ENCODE assay signal across 1 cellular context in the genomic region with DNA sequence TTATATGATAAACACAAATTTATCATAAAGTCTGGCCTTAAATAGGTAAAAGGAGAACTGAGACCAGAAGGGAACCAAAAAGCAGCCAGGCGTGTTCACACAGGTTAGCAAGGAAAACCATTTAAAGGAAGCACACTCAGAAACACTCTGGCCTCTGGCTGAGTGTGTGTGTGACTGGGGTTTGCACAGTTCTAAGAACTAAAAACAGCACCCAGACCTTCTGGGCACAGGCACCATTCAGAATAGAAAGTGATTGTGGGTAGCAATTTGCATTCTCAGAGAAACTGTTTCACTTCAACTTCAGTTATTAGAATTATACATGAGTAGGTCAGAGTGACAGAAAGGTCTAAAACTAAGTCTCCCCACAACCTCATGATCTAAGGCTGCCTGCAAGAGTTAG.
TF ChIP-seq lines count a peak whose summit lies in the region.

No MANE protein-coding gene starts in this region.

TF ChIP-seq in GM12878, 131 proteins besides CTCF, POLR2A, EP300 and RAD21 (continued from another document and continues in another):
- no peak for TF ChIP-seq MYB (IDR thresholded peaks at IDR 0.05; ENCODE audit: borderline replicate concordance, low read depth, low read length)
- TF ChIP-seq POU2F2 (IDR thresholded peaks at IDR 0.05; ENCODE audit: borderline replicate concordance, low read depth, low read length): peak; percentile 98
- TF ChIP-seq RUNX3 (IDR thresholded peaks at IDR 0.05; ENCODE audit: low read length): peak; percentile 93
- peak in 1 of 2 experiments; percentile 80; a peak in 2 of 4 replicates for TF ChIP-seq ETV6 (conservative IDR thresholded peaks at IDR 0.05 in 1 of 2, IDR thresholded peaks at IDR 0.05 in 1 of 2; ENCODE audit: borderline replicate concordance in 1 of 2, low read depth in 1 of 2)
- TF ChIP-seq SIX5 (IDR thresholded peaks at IDR 0.05; ENCODE audit: low read depth, low read length, severe bottlenecking): no peak
- peak; percentile 87 for TF ChIP-seq DPF2 (IDR thresholded peaks at IDR 0.05)
- peak; percentile 81 for TF ChIP-seq MTA3 (IDR thresholded peaks at IDR 0.05; ENCODE audit: borderline replicate concordance, low read length)
- TF ChIP-seq YY1 (IDR thresholded peaks at IDR 0.05; ENCODE audit: low read depth, low read length): 0 out of 2 replicates have a peak, but pooled peaks have one; percentile 19
- TF ChIP-seq HSF1 (IDR thresholded peaks at IDR 0.05; ENCODE audit: low read depth, low read length): no peak
- TF ChIP-seq MXI1 (IDR thresholded peaks at IDR 0.05; ENCODE audit: low read depth, low read length): peak; percentile 55; the same call in 1 of the 2 replicates
- peak; percentile 96 for TF ChIP-seq TBL1XR1 (IDR thresholded peaks at IDR 0.05; ENCODE audit: low read depth, low read length)
- TF ChIP-seq CEBPZ (IDR thresholded peaks at IDR 0.05; ENCODE audit: low read depth, low read length): no peak
- TF ChIP-seq MEF2A (IDR thresholded peaks at IDR 0.05; ENCODE audit: insufficient read depth, low read depth, low read length): peak; percentile 89
- TF ChIP-seq, protein P1, sequence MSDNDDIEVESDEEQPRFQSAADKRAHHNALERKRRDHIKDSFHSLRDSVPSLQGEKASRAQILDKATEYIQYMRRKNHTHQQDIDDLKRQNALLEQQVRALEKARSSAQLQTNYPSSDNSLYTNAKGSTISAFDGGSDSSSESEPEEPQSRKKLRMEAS (IDR thresholded peaks at IDR 0.05; ENCODE audit: low read depth, low read length): no peak
- no peak for TF ChIP-seq NR2C2 (IDR thresholded peaks at IDR 0.05; ENCODE audit: borderline replicate concordance, control insufficient read depth, insufficient read length, low read depth)
- TF ChIP-seq, protein P2, sequence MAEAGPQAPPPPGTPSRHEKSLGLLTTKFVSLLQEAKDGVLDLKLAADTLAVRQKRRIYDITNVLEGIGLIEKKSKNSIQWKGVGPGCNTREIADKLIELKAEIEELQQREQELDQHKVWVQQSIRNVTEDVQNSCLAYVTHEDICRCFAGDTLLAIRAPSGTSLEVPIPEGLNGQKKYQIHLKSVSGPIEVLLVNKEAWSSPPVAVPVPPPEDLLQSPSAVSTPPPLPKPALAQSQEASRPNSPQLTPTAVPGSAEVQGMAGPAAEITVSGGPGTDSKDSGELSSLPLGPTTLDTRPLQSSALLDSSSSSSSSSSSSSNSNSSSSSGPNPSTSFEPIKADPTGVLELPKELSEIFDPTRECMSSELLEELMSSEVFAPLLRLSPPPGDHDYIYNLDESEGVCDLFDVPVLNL (IDR thresholded peaks at IDR 0.05; ENCODE audit: low read depth, low read length): no peak
- TF ChIP-seq PAX5 (IDR thresholded peaks at IDR 0.05; ENCODE audit: borderline replicate concordance, low read depth, low read length): peak; percentile 97
- TF ChIP-seq, protein P3, sequence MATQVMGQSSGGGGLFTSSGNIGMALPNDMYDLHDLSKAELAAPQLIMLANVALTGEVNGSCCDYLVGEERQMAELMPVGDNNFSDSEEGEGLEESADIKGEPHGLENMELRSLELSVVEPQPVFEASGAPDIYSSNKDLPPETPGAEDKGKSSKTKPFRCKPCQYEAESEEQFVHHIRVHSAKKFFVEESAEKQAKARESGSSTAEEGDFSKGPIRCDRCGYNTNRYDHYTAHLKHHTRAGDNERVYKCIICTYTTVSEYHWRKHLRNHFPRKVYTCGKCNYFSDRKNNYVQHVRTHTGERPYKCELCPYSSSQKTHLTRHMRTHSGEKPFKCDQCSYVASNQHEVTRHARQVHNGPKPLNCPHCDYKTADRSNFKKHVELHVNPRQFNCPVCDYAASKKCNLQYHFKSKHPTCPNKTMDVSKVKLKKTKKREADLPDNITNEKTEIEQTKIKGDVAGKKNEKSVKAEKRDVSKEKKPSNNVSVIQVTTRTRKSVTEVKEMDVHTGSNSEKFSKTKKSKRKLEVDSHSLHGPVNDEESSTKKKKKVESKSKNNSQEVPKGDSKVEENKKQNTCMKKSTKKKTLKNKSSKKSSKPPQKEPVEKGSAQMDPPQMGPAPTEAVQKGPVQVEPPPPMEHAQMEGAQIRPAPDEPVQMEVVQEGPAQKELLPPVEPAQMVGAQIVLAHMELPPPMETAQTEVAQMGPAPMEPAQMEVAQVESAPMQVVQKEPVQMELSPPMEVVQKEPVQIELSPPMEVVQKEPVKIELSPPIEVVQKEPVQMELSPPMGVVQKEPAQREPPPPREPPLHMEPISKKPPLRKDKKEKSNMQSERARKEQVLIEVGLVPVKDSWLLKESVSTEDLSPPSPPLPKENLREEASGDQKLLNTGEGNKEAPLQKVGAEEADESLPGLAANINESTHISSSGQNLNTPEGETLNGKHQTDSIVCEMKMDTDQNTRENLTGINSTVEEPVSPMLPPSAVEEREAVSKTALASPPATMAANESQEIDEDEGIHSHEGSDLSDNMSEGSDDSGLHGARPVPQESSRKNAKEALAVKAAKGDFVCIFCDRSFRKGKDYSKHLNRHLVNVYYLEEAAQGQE (IDR thresholded peaks at IDR 0.05; ENCODE audit: low read depth, low read length): no peak
- no peak for TF ChIP-seq NRF1 (conservative IDR thresholded peaks at IDR 0.05; ENCODE audit: low read depth, low read length)
- TF ChIP-seq, protein P4, sequence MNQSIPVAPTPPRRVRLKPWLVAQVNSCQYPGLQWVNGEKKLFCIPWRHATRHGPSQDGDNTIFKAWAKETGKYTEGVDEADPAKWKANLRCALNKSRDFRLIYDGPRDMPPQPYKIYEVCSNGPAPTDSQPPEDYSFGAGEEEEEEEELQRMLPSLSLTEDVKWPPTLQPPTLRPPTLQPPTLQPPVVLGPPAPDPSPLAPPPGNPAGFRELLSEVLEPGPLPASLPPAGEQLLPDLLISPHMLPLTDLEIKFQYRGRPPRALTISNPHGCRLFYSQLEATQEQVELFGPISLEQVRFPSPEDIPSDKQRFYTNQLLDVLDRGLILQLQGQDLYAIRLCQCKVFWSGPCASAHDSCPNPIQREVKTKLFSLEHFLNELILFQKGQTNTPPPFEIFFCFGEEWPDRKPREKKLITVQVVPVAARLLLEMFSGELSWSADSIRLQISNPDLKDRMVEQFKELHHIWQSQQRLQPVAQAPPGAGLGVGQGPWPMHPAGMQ (IDR thresholded peaks at IDR 0.05; ENCODE audit: borderline replicate concordance): no peak
- TF ChIP-seq IKZF1 (conservative IDR thresholded peaks at IDR 0.05): peak; percentile 92
- no peak for TF ChIP-seq TCF7 (IDR thresholded peaks at IDR 0.05; ENCODE audit: borderline replicate concordance)
- peak; percentile 57; the same call in 1 of the 2 replicates for TF ChIP-seq CBFB (IDR thresholded peaks at IDR 0.05; ENCODE audit: low read depth)
- peak; percentile 74 for TF ChIP-seq PML (IDR thresholded peaks at IDR 0.05; ENCODE audit: low read length)
- no peak for TF ChIP-seq PAX8 (IDR thresholded peaks at IDR 0.05)
- TF ChIP-seq, protein P5, sequence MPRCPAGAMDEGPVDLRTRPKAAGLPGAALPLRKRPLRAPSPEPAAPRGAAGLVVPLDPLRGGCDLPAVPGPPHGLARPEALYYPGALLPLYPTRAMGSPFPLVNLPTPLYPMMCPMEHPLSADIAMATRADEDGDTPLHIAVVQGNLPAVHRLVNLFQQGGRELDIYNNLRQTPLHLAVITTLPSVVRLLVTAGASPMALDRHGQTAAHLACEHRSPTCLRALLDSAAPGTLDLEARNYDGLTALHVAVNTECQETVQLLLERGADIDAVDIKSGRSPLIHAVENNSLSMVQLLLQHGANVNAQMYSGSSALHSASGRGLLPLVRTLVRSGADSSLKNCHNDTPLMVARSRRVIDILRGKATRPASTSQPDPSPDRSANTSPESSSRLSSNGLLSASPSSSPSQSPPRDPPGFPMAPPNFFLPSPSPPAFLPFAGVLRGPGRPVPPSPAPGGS (IDR thresholded peaks at IDR 0.05; ENCODE audit: borderline replicate concordance, insufficient read depth, low read depth, low read length, poor library complexity, severe bottlenecking): no peak
- no peak for TF ChIP-seq SP1 (IDR thresholded peaks at IDR 0.05; ENCODE audit: low read depth, low read length)
- peak; percentile 94 for TF ChIP-seq SKIL (IDR thresholded peaks at IDR 0.05; ENCODE audit: low read depth, poor library complexity, severe bottlenecking)
- no peak for TF ChIP-seq ZBTB11 (CRISPR knock-in tag; IDR thresholded peaks at IDR 0.05)
- peak; percentile 83 for TF ChIP-seq IRF4 (IDR thresholded peaks at IDR 0.05; ENCODE audit: low read depth, low read length)
- TF ChIP-seq CHD2 (IDR thresholded peaks at IDR 0.05; ENCODE audit: borderline replicate concordance, low read depth, low read length): peak; percentile 57; the same call in 1 of the 2 replicates
- TF ChIP-seq KDM1A (IDR thresholded peaks at IDR 0.05; ENCODE audit: borderline replicate concordance): no peak
- peak; percentile 52; the same call in 1 of the 2 replicates for TF ChIP-seq BCL11A (IDR thresholded peaks at IDR 0.05; ENCODE audit: low read depth, low read length)
- TF ChIP-seq BACH1 (IDR thresholded peaks at IDR 0.05; ENCODE audit: borderline replicate concordance): peak; percentile 51; the same call in 1 of the 2 replicates
- TF ChIP-seq RBBP5 (conservative IDR thresholded peaks at IDR 0.05): no peak
- peak; percentile 87 for TF ChIP-seq ATF2 (IDR thresholded peaks at IDR 0.05; ENCODE audit: low read length)
